9 cellular contexts compared by ENCODE assay signal in genomic region chr1:242017580-242018233, GRCh38. TPM values are rescaled to one million over a fixed set of nuclear protein-coding genes. Genes with fewer than 3 reads are reported as not detected.
DNase-seq lines count a peak whose midpoint lies in the region; ATAC-seq, FAIRE-seq and TF ChIP-seq lines count a peak whose summit lies in the region.
"Had no signal": no experiment of that assay in that cellular context is flagged by ENCODE, and none has a peak within 500 bp of the region (broad histone marks: within the 10 kb centered on the region; RNA-seq: fewer than 3 reads in every experiment).

No MANE protein-coding gene starts in this region.

- H2BK5ac ChIP-seq in IMR-90 (ENCODE audit: low read depth, low read length, poor library complexity, severe bottlenecking) = no peak overlapping the region

- no peaks in the 10 kb centered on the region for H4K20me1 ChIP-seq in IMR-90 (ENCODE audit: insufficient read depth, low read length)
- H4K20me1 ChIP-seq in K562 (replicated peaks; ENCODE audit: control insufficient read depth, insufficient read depth, low read length) = no peaks in the 10 kb centered on the region
- H4K20me1 ChIP-seq: BLaER1 had no signal

- H3K79me2 ChIP-seq in K562 (ENCODE audit: control insufficient read depth, insufficient read depth, low read length) = no peaks in the 10 kb centered on the region

- POLR2A ChIA-PET in IMR-90 (lab: Charles Lee; ENCODE audit: unreplicated experiment) (no interaction called here), K562 (lab: Yijun Ruan, JAX) (no interaction called here)

- H2AK5ac ChIP-seq in IMR-90 (ENCODE audit: low read depth, low read length) = no peak overlapping the region

- in situ Hi-C loops in IMR-90 (cut with MboI; ENCODE audit: low sequenced_read_pairs) = loop anchor here (10.0 kb wide), 1 partner anchor 1307 kb away; no protein-coding TSS in a partner anchor
- in situ Hi-C loops in K562 (cut with MboI) = loop anchor here (25.0 kb wide), 1 partner anchor 1280 kb away; no protein-coding TSS in a partner anchor

- no peak overlapping the region for H3K56ac ChIP-seq in IMR-90 (ENCODE audit: extremely low read depth, insufficient read depth, low read length)

- H2BK15ac ChIP-seq in IMR-90 (ENCODE audit: low read depth, low read length) = no peak overlapping the region

- H3K9me1 ChIP-seq in IMR-90 (ENCODE audit: insufficient read depth, low read length) = no peaks in the 10 kb centered on the region
- no peaks in the 10 kb centered on the region for H3K9me1 ChIP-seq in K562 (ENCODE audit: control insufficient read depth, insufficient read depth, low read length)

- intact Hi-C loops in IMR-90 (cut with micrococcal nuclease) (loop anchor here (1.0 to 5.0 kb wide), 2 partner anchors 121 to 485 kb away; partner anchors contain the start of gene KMO), K562 (cut with micrococcal nuclease) (loop anchor here (1.0 to 10.0 kb wide), 6 partner anchors 112 to 1133 kb away; no protein-coding TSS in a partner anchor), kidney (cut with DNase I) (no loop called here)

- H3K14ac ChIP-seq in IMR-90 (replicated peaks; ENCODE audit: low read depth, low read length) = no peak overlapping the region

- BruUV-seq in IMR-90 (replicated peaks; lab: Mats Ljungman, UMichigan) (no TSS peak), K562 (replicated peaks; lab: Mats Ljungman, UMichigan) (no TSS peak)

- CTCF ChIA-PET in IMR-90 (lab: Yijun Ruan, JAX) = interaction anchor here (0.7 kb wide), 1 partner anchor 399 kb away, joined by 3 read pairs; no protein-coding TSS in a partner anchor
- CTCF ChIA-PET in K562 (lab: Yijun Ruan, JAX; ENCODE audit: low intra/inter-chr PET ratio) = interaction anchor here (0.6 to 1.6 kb wide), 5 partner anchors 115 to 486 kb away, joined by 3 to 15 read pairs (median 4); no protein-coding TSS in a partner anchor

- H3K4me2 ChIP-seq in IMR-90 (ENCODE audit: low read depth, low read length) (no peak overlapping the region), K562 (ENCODE audit: insufficient read depth, low read length) (no peak overlapping the region)
- H3K4me2 ChIP-seq: BLaER1 had no signal

- no peak overlapping the region for H2BK20ac ChIP-seq in IMR-90 (ENCODE audit: low read depth, low read length)

- H3K27me3 ChIP-seq in IMR-90 (ENCODE audit: control insufficient read depth, insufficient read depth, low read length) (no peaks in the 10 kb centered on the region), K562 (ENCODE audit: control insufficient read depth in 2 of 2, insufficient read depth in 2 of 2, low read length in 2 of 2) (peaks cover 0 to 10% of the 10 kb centered on the region in 2 experiments; a peak in 2 of 5 replicates)
- H3K27me3 ChIP-seq: BLaER1 had no signal

- FAIRE-seq in K562 (lab: Jason Lieb, UNC) (peak; percentile 79), kidney (lab: Jason Lieb, UNC) (peak; percentile 66)

- H2AK9ac ChIP-seq in IMR-90 (replicated peaks; ENCODE audit: low read depth, low read length, poor library complexity) = no peak overlapping the region

- TF ChIP-seq CTCF in IMR-90 (conservative IDR thresholded peaks at IDR 0.05; ENCODE audit: low read depth, low read length) = peak; percentile 38; the same call in 1 of the 2 replicates
- peak; percentile 80 to 91 (median 89) for TF ChIP-seq CTCF in K562 (IDR thresholded peaks at IDR 0.05 in 2 of 3, conservative IDR thresholded peaks at IDR 0.05 in 1 of 3; ENCODE audit: insufficient read depth in 2 of 3, low read depth in 1 of 3, low read length in 3 of 3)
- peak; percentile 66 for TF ChIP-seq CTCF in kidney (IDR thresholded peaks at IDR 0.05; ENCODE audit: borderline replicate concordance, extremely low read depth, insufficient read depth)

- ATAC-seq in GM21447 (IDR thresholded peaks at IDR 0.05; ENCODE audit: unreplicated experiment) (peak; percentile 82), IMR-90 (ENCODE audit: low read depth) (peak; percentile 59; the same call in 1 of the 2 replicates), K562 (peak; percentile 92)

- no peak overlapping the region for H4K5ac ChIP-seq in IMR-90 (ENCODE audit: low read depth, low read length)

- H3K18ac ChIP-seq in IMR-90 (ENCODE audit: low read depth, low read length) = no peak overlapping the region

- H2BK120ac ChIP-seq in IMR-90 (ENCODE audit: low read depth, low read length) = no peak overlapping the region

- dilution Hi-C loops in IMR-90 (cut with HindIII; ENCODE audit: low sequenced_read_pairs, unreplicated experiment) = no loop called here

- H3K4me3 ChIP-seq in IMR-90 (ENCODE audit: insufficient read depth, low read depth, low read length) (no peak overlapping the region), K562 (no peak overlapping the region), kidney (ENCODE audit: low read length in 2 of 2) (no peak overlapping the region)
- H3K4me3 ChIP-seq: BLaER1 had no signal

- H2AFZ ChIP-seq in IMR-90 (replicated peaks; ENCODE audit: low read length, poor library complexity) = no peak overlapping the region
- H2AFZ ChIP-seq in K562 (ENCODE audit: low read depth, low read length) = no peak overlapping the region

- H3K23ac ChIP-seq in IMR-90 (ENCODE audit: low read depth, low read length) = no peak overlapping the region

- H4K8ac ChIP-seq in IMR-90 (ENCODE audit: low read depth in 2 of 2, low read length in 2 of 2) = no peak overlapping the region

- H3K27ac ChIP-seq in IMR-90 (ENCODE audit: insufficient read depth, low read length) (no peak overlapping the region), K562 (ENCODE audit: extremely low read depth, low read depth, low read length) (no peak overlapping the region), kidney (ENCODE audit: low read depth in 2 of 2, low read length in 2 of 2) (no peak overlapping the region)
- H3K27ac ChIP-seq: BLaER1 had no signal

- H3K4me1 ChIP-seq in IMR-90 (ENCODE audit: control insufficient read depth, insufficient read depth, low read length) (no peaks in the 10 kb centered on the region), K562 (replicated peaks in 1 of 2; ENCODE audit: control insufficient read depth in 2 of 2, insufficient read depth in 2 of 2, low read length in 2 of 2) (no peaks in the 10 kb centered on the region), kidney (ENCODE audit: control insufficient read depth in 1 of 2, insufficient read depth in 1 of 2, low read depth in 1 of 2, low read length in 2 of 2) (no peaks in the 10 kb centered on the region)
- H3K4me1 ChIP-seq: BLaER1 had no signal

- peak; percentile 1 for DNase-seq in NCI-H1105 treated with DMSO at 0.1 percent for 48 hours (lab: John Stamatoyannopoulos, UW)
- no peak for DNase-seq in NCI-H1105 (lab: John Stamatoyannopoulos, UW)
- DNase-seq in IMR-90 = peak; percentile 21
- peak; percentile 45 for DNase-seq in RPMI7951 (ENCODE audit: low read depth)
- peak; percentile 80 to 83 (median 81) for DNase-seq in K562 (ENCODE audit: extremely low read depth in 1 of 4, low spot score in 3 of 4)
- DNase-seq in kidney = no peak
- peak; percentile 8 for DNase-seq in stimulated activated CD8-positive, alpha-beta memory T cell treated with anti-CD3 and anti-CD28 coated beads, Interleukin-15, amount 100 ng/mL, for 1 hour (ENCODE audit: low read depth)

- H3K79me1 ChIP-seq in IMR-90 (ENCODE audit: low read depth in 1 of 2, low read length in 2 of 2) = no peaks in the 10 kb centered on the region

- no peak overlapping the region for H4K91ac ChIP-seq in IMR-90 (ENCODE audit: insufficient read depth, low read depth, low read length)

- TF ChIP-seq RAD21 in IMR-90 (IDR thresholded peaks at IDR 0.05; ENCODE audit: low read length) (peak; percentile 32), K562 (CRISPR knock-in tag; conservative IDR thresholded peaks at IDR 0.05 in 1 of 2, IDR thresholded peaks at IDR 0.05 in 1 of 2) (peak; percentile 56 to 81)

- H3K36me3 ChIP-seq in IMR-90 (ENCODE audit: control insufficient read depth, insufficient read depth, low read length) (no peaks in the 10 kb centered on the region), K562 (ENCODE audit: control insufficient read depth, insufficient read depth, low read length) (no peaks in the 10 kb centered on the region), kidney (ENCODE audit: control insufficient read depth in 1 of 2, insufficient read depth in 2 of 2, low read length in 2 of 2) (no peaks in the 10 kb centered on the region)
- H3K36me3 ChIP-seq: BLaER1 had no signal

- no peak for TF ChIP-seq EP300 in K562 (IDR thresholded peaks at IDR 0.05; ENCODE audit: low read length)

- no CpG with 5 or more reads among the region's 10 CpGs for WGBS in IMR-90 (ENCODE audit: extremely low coverage in 2 of 2, insufficient read length in 1 of 2), 2 experiments
- WGBS in K562 (ENCODE audit: insufficient coverage, low coverage, missing lambda C conversion rate) = 21% methylated on average over 10 of the region's 10 CpGs

- H3K4ac ChIP-seq in IMR-90 (ENCODE audit: low read depth, low read length) = no peak overlapping the region

- TF ChIP-seq POLR2A in IMR-90 (IDR thresholded peaks at IDR 0.05; ENCODE audit: low read depth, low read length) = no peak
- no peak for TF ChIP-seq POLR2A in K562 (conservative IDR thresholded peaks at IDR 0.05)

- H3K9me3 ChIP-seq in IMR-90 (ENCODE audit: control insufficient read depth, insufficient read depth, low read length) = no peaks in the 10 kb centered on the region
- H3K9me3 ChIP-seq in K562 (replicated peaks; ENCODE audit: control insufficient read depth, insufficient read depth, low read depth, low read length) = no peaks in the 10 kb centered on the region
- H3K9me3 ChIP-seq in kidney (ENCODE audit: control insufficient read depth in 1 of 2, low read length in 2 of 2) = no peaks in the 10 kb centered on the region
- H3K9me3 ChIP-seq: BLaER1 had no signal

- H3K9ac ChIP-seq in IMR-90 (ENCODE audit: low read depth, low read length) (no peak overlapping the region), K562 (ENCODE audit: insufficient read depth in 1 of 2, low read depth in 2 of 2, low read length in 2 of 2) (no peak overlapping the region), kidney (ENCODE audit: low read length in 2 of 2) (no peak overlapping the region)
- H3K9ac ChIP-seq: BLaER1 had no signal

RNA-seq across cellular contexts. Expression of gene MAP1LC3C, which starts 18.8 kb away (rescaled TPM):
- under 0.01 TPM in 1 of 2 replicates, not detected in the other for total RNA-seq in IMR-90 (2012; rRNA removed)
- polyA plus RNA-seq in IMR-90 (2012; rRNA removed) = not detected in 2 replicates
- not detected in 2 replicates for polyA plus RNA-seq in IMR-90 (2012; cell fraction: cytosol; rRNA removed)
- not detected in 2 replicates for polyA plus RNA-seq in IMR-90 (2012; cell fraction: nucleus; rRNA removed; ENCODE audit: low replicate concordance)
- 0.20 and 0.24 TPM in 2 replicates for total RNA-seq in RPMI7951 (2014; rRNA removed; shearing (Covaris generic))
- not detected in 2 replicates for total RNA-seq in K562 (2011; cell fraction: chromatin; rRNA removed; ENCODE audit: low replicate concordance)
- not detected in 2 replicates for total RNA-seq in K562 (2011; cell fraction: nucleolus; rRNA removed)
- total RNA-seq in K562 (2011; cell fraction: nucleoplasm; rRNA removed) = not detected in 2 replicates
- total RNA-seq in K562 (2014; rRNA removed) = not detected in 2 replicates
- not detected in 2 replicates for total RNA-seq in K562 (2014; rRNA removed; fragmentation: Illumina TruSeq; extraction: Trizol)
- not detected in 2 replicates for total RNA-seq in K562 (2015; rRNA removed; fragmentation: Illumina TruSeq; extraction: Trizol)
- not detected in 2 replicates for total RNA-seq in K562 (2021)
- polyA plus RNA-seq in K562 (2011; rRNA removed) = not detected in 2 replicates
- not detected in 2 replicates for polyA plus RNA-seq in K562 (2011; cell fraction: cytosol; rRNA removed)
- polyA plus RNA-seq in K562 (2011; cell fraction: nucleus; rRNA removed) = not detected in 2 replicates
- polyA plus RNA-seq in K562 (2012) = 0.11 TPM in 1 of 2 replicates, not detected in the other
- not detected in 2 replicates for polyA plus RNA-seq in K562 (2014; fragmentation: Illumina TruSeq; extraction: Trizol)
- polyA plus RNA-seq in K562 (2014; fragmentation: Nextera tagmentation; extraction: Ambion mirVana) = not detected
- not detected in 2 replicates for polyA plus RNA-seq in K562 (2014; rRNA removed)
- polyA minus RNA-seq in K562 (2011; rRNA and poly(A)+ RNA removed) = not detected in 2 replicates
- polyA minus RNA-seq in K562 (2011; cell fraction: cytosol; rRNA and poly(A)+ RNA removed) = not detected in 2 replicates
- not detected in 2 replicates for polyA minus RNA-seq in K562 (2011; cell fraction: nucleus; rRNA and poly(A)+ RNA removed)
- 5.1 TPM for total RNA-seq in kidney
- polyA plus RNA-seq in kidney (ENCODE audit: insufficient read depth, low read depth, low replicate concordance) = not detected

Comparison
In these comparisons a context has a peak if more than half of its experiments do, and no peak if none do; other contexts are left out.
1. DNase-seq: peak in NCI-H1105 treated with DMSO at 0.1 percent for 48 hours (single experiment), IMR-90 (single experiment), RPMI7951 (single experiment), K562 (4 of 4) and stimulated activated CD8-positive, alpha-beta memory T cell treated with anti-CD3 and anti-CD28 coated beads, Interleukin-15, amount 100 ng/mL, for 1 hour (single experiment); none in NCI-H1105 (single experiment) and kidney (single experiment).
2. CTCF ChIP-seq: peak in every context shown above with its lines; median percentile 89 in K562; 66 in kidney; 38 in IMR-90.
3. Peak in every context shown above with its lines, with median percentiles within 50 percentile points of each other: ATAC-seq.